Comparison of ENCODE assay signal across 17 cellular contexts in the genomic region with DNA sequence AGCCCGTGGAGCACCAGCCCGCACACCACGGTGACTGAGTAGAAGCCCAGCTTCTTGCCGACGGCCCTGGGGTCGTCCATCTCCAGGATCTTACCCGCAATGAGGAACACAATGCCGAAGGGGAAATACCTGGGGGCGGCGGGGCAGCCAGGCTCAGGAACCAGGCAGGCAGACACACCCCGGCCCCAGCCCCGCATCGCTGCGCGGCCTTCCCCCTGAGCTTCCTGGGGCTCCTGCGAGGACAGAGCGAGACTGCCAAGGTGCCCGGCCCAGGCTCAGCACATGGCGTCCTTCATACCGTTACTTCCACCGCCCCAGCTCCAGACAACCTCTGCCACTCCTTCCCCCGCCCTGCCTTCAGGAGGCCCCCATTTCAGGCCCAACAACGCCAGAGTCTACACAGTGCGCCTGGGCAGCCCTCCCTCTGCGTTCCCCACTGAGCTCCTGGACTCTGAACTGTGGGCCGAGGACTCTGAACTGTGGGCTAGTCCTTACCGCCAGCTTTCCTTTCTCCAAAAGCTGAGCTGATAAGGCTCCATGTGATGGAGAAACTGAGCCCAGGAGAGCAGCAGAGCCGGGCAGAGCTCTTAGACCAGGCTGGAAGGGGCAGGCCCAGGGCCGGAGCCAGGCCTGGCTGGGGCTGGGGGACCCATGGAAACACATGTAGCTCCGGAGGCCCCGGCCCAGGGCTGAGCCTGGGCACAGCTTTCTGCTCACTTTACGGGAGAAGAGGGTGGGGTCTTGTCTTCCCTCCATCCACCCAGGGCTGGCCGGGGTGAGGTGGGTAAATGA. TPM values are rescaled to one million over a fixed set of nuclear protein-coding genes. Genes with fewer than 3 reads are reported as not detected.
A peak's percentile ranks its signal among the peaks of the same experiment; 100 is the strongest.
DNase-seq lines count a peak whose midpoint lies in the region; ATAC-seq and TF ChIP-seq lines count a peak whose summit lies in the region.
"Had no signal": no experiment of that assay in that cellular context is flagged by ENCODE, and none has a peak within 500 bp of the region (broad histone marks: within the 10 kb centered on the region; RNA-seq: fewer than 3 reads in every experiment).

No MANE protein-coding gene starts in this region.

- H3K27me3 ChIP-seq in H7 (ENCODE audit: control insufficient read depth, insufficient read depth, low read length) (no peaks in the 10 kb centered on the region; the same call in 1 of the 2 replicates), WERI-Rb-1 (ENCODE audit: insufficient read depth, low read depth, severe bottlenecking) (no peaks in the 10 kb centered on the region), right lobe of liver (no peaks in the 10 kb centered on the region), osteoblast (ENCODE audit: insufficient read depth, low read length) (no peaks in the 10 kb centered on the region)
- H3K27me3 ChIP-seq: BLaER1 had no signal

- TF ChIP-seq POLR2A in right lobe of liver (IDR thresholded peaks at IDR 0.05): no peak

- no peak for TF ChIP-seq CTCF in WERI-Rb-1 (IDR thresholded peaks at IDR 0.05; ENCODE audit: low read depth, low read length)
- TF ChIP-seq CTCF in right lobe of liver (IDR thresholded peaks at IDR 0.05): no peak
- TF ChIP-seq CTCF in osteoblast (IDR thresholded peaks at IDR 0.05; ENCODE audit: extremely low read depth, low read depth, low read length): no peak

- H3K4me3 ChIP-seq in H7 (ENCODE audit: insufficient read depth, low read depth, low read length): no peak overlapping the region
- no peak overlapping the region for H3K4me3 ChIP-seq in WERI-Rb-1 (ENCODE audit: low read depth, low read length)
- H3K4me3 ChIP-seq in right lobe of liver: no peak overlapping the region
- no peak overlapping the region for H3K4me3 ChIP-seq in osteoblast (ENCODE audit: insufficient read depth, low read length)
- H3K4me3 ChIP-seq: BLaER1, HAP-1 had no signal

- peak; percentile 45 for DNase-seq in H7
- DNase-seq in WERI-Rb-1: no peak
- no peak for DNase-seq in right lobe of liver
- DNase-seq in osteoblast (ENCODE audit: insufficient read length, low spot score, missing footprints): peak; percentile 36
- no peak for DNase-seq in NCI-H524 treated with DMSO at 0.1 percent for 48 hours (lab: John Stamatoyannopoulos, UW)
- no peak for DNase-seq in AG08395 (ENCODE audit: low spot score)
- DNase-seq: CD4-positive, alpha-beta memory T cell; DMS153; DMS79; GDM1; GOT3; KG1 had no signal

- H3K4me2 ChIP-seq in osteoblast (ENCODE audit: insufficient read depth, low read length): no peak overlapping the region
- H3K4me2 ChIP-seq: BLaER1 had no signal

- intact Hi-C loops in right lobe of liver (cut with DNase I): loop anchor here in 1 of 2 donors (10.0 kb wide), 1 partner anchor 82 kb away; no protein-coding TSS in a partner anchor

- H3K4me1 ChIP-seq in right lobe of liver (peaks cover 0 to 20% (median 0%) of the 10 kb centered on the region in 4 donors), osteoblast (ENCODE audit: insufficient read depth, low read length) (peaks cover 11% of the 10 kb centered on the region)
- H3K4me1 ChIP-seq: BLaER1, HAP-1 had no signal

- H3K9me3 ChIP-seq in WERI-Rb-1 (ENCODE audit: severe bottlenecking) (peaks cover 3% of the 10 kb centered on the region), right lobe of liver (no peaks in the 10 kb centered on the region), osteoblast (ENCODE audit: low read depth, low read length) (peaks cover 2% of the 10 kb centered on the region)
- H3K9me3 ChIP-seq: HAP-1 had no signal

- WGBS in right lobe of liver (ENCODE audit: insufficient coverage, low coverage, low lambda C conversion rate, missing lambda C conversion rate): 74% methylated on average over 13 of the region's 33 CpGs

- ATAC-seq in right lobe of liver (peak in 3 of 4 donors; percentile 3 to 33 (median 5)), HG02642 (IDR thresholded peaks at IDR 0.05; ENCODE audit: poor library complexity, unreplicated experiment) (no peak)

- no peak overlapping the region for H2AFZ ChIP-seq in osteoblast (ENCODE audit: low read length)

- H3K27ac ChIP-seq in WERI-Rb-1 (peak overlapping the region; percentile 92), right lobe of liver (no peak overlapping the region), osteoblast (ENCODE audit: low read depth, low read length) (no peak overlapping the region)
- H3K27ac ChIP-seq: BLaER1 had no signal

- H3K36me3 ChIP-seq in H7 (replicated peaks; ENCODE audit: control insufficient read depth, insufficient read depth, low read length) (no peaks in the 10 kb centered on the region), WERI-Rb-1 (peaks cover 64% of the 10 kb centered on the region), right lobe of liver (no peaks in the 10 kb centered on the region), osteoblast (ENCODE audit: insufficient read depth, low read length) (no peaks in the 10 kb centered on the region)
- H3K36me3 ChIP-seq: BLaER1, HAP-1 had no signal

- H3K79me2 ChIP-seq in osteoblast (ENCODE audit: insufficient read depth, low read length): no peaks in the 10 kb centered on the region

- no peaks in the 10 kb centered on the region for H4K20me1 ChIP-seq in osteoblast (ENCODE audit: insufficient read depth, low read length)
- H4K20me1 ChIP-seq: BLaER1 had no signal

RNA-seq across cellular contexts. Expression of a gene that starts 30.8 kb away (rescaled TPM):
- not detected in 2 replicates for total RNA-seq in H7 (2014; rRNA removed; shearing (Covaris generic))
- 1 to 10 TPM; 2.8 to 9.8 (median 5.1) TPM for total RNA-seq in right lobe of liver
- total RNA-seq in osteoblast: 43.3 and 52.8 TPM in 2 replicates
- total RNA-seq: A172; CD4-positive, alpha-beta memory T cell; Daoy had no signal

RNA-seq across cellular contexts. Expression of a gene that starts 49.6 kb away (rescaled TPM):
- total RNA-seq in H7 (2014; rRNA removed; shearing (Covaris generic)): 0.18 TPM in 1 of 2 replicates, not detected in the other
- total RNA-seq in right lobe of liver (1 to 10 TPM in 1 of 6 experiments, under 1 TPM in 5; 0.31 to 1.3 (median 0.61) TPM), osteoblast (under 0.01 and 0.36 TPM in 2 replicates)
- total RNA-seq: A172; CD4-positive, alpha-beta memory T cell; Daoy had no signal

Comparison
In these comparisons a context has a peak if more than half of its experiments do, and no peak if none do; other contexts are left out.
1. DNase-seq: peak in H7 (single experiment) and osteoblast (single experiment); none in WERI-Rb-1 (single experiment), right lobe of liver (0 of 3), NCI-H524 treated with DMSO at 0.1 percent for 48 hours (single experiment) and AG08395 (single experiment).